Comparison of ENCODE assay signal across 8 cellular contexts in genomic region chr19:47111682-47112165, GRCh38. TPM values are rescaled to one million over a fixed set of nuclear protein-coding genes. Genes with fewer than 3 reads are reported as not detected.
A peak's percentile ranks its signal among the peaks of the same experiment; 100 is the strongest.
DNase-seq lines count a peak whose midpoint lies in the region; ATAC-seq and TF ChIP-seq lines count a peak whose summit lies in the region.

No MANE protein-coding gene starts in this region.

- H3K4me3 Mint-ChIP-seq in natural killer cell treated with Interleukin-12 subunit alpha and Interleukin-12 subunit beta and Interleukin-15 and Interleukin-18, amount 100 ng/mL, for 72 hours, result peak overlapping the region; percentile 98

- peak overlapping the region; percentile 42; the same call in 1 of the 2 replicates for H2AFZ ChIP-seq in KMS-11 (ENCODE audit: low read depth)

- no peak for TF ChIP-seq CTCF in BE2C (IDR thresholded peaks at IDR 0.05; ENCODE audit: low read depth, low read length)
- TF ChIP-seq CTCF in KMS-11 (conservative IDR thresholded peaks at IDR 0.05; ENCODE audit: low read depth, low read length), result no peak
- no peak for TF ChIP-seq CTCF in coronary artery (IDR thresholded peaks at IDR 0.05)

- H3K9me3 Mint-ChIP-seq in natural killer cell treated with Interleukin-12 subunit alpha and Interleukin-12 subunit beta and Interleukin-15 and Interleukin-18, amount 100 ng/mL, for 72 hours, result no peaks in the 10 kb centered on the region

- H3K9me3 ChIP-seq in BE2C, result no peaks in the 10 kb centered on the region

- peak overlapping the region; percentile 89 for H3K4me2 ChIP-seq in KMS-11

- DNase-seq in BE2C (no peak), coronary artery (ENCODE audit: low spot score) (peak; percentile 77), epidermal melanocyte (ENCODE audit: insufficient read length, low spot score) (no peak), NCI-H1694 treated with DMSO at 0.1 percent for 48 hours (lab: John Stamatoyannopoulos, UW) (no peak), NCI-H1694 (lab: John Stamatoyannopoulos, UW) (no peak)
- DNase-seq in natural killer cell treated with Interleukin-12 subunit alpha and Interleukin-12 subunit beta and Interleukin-15 and Interleukin-18, amount 100 ng/mL, for 72 hours (ENCODE audit: low spot score), result no peak
- DNase-seq in activated CD4-positive, CD25-positive, alpha-beta regulatory T cell treated with anti-CD3 and anti-CD28 coated beads, Interleukin-2, amount 50 U/mL, for 72 hours, result no peak

- H3K27me3 ChIP-seq in BE2C (no peaks in the 10 kb centered on the region), KMS-11 (ENCODE audit: insufficient read depth, low read depth) (no peaks in the 10 kb centered on the region)

- H3K36me3 ChIP-seq in BE2C (peaks cover 13% of the 10 kb centered on the region), KMS-11 (ENCODE audit: insufficient read depth) (no peaks in the 10 kb centered on the region)

- peak overlapping the region; percentile 100 for H3K9ac ChIP-seq in KMS-11

- peak overlapping the region; percentile 98 to 100 for H3K27ac Mint-ChIP-seq in natural killer cell treated with Interleukin-12 subunit alpha and Interleukin-12 subunit beta and Interleukin-15 and Interleukin-18, amount 100 ng/mL, for 72 hours

- peak overlapping the region; percentile 100 for H3K27ac ChIP-seq in KMS-11
- H3K27ac ChIP-seq in coronary artery, result peak overlapping the region; percentile 99 to 100

- H3K36me3 Mint-ChIP-seq in natural killer cell treated with Interleukin-12 subunit alpha and Interleukin-12 subunit beta and Interleukin-15 and Interleukin-18, amount 100 ng/mL, for 72 hours, result peaks cover 26% of the 10 kb centered on the region

- H4K20me1 ChIP-seq in KMS-11 (ENCODE audit: insufficient read depth), result no peaks in the 10 kb centered on the region

- no peak for ATAC-seq in natural killer cell treated with Interleukin-12 subunit alpha and Interleukin-12 subunit beta and Interleukin-15 and Interleukin-18, amount 100 ng/mL, for 72 hours

- H3K27me3 Mint-ChIP-seq in natural killer cell treated with Interleukin-12 subunit alpha and Interleukin-12 subunit beta and Interleukin-15 and Interleukin-18, amount 100 ng/mL, for 72 hours, result no peaks in the 10 kb centered on the region

- peaks cover 40% of the 10 kb centered on the region for H3K79me2 ChIP-seq in KMS-11 (ENCODE audit: insufficient read depth, low read depth)

- H3K4me1 ChIP-seq in BE2C, result peaks cover 19% of the 10 kb centered on the region
- peaks cover 24% of the 10 kb centered on the region for H3K4me1 ChIP-seq in KMS-11 (ENCODE audit: low read depth, poor library complexity, severe bottlenecking)

- H3K4me3 ChIP-seq in BE2C (ENCODE audit: low read depth, low read length), result peak overlapping the region; percentile 99
- H3K4me3 ChIP-seq in KMS-11 (IDR thresholded peaks at IDR 0.05; ENCODE audit: insufficient read depth, low read depth, low read length), result no peak overlapping the region
- peak overlapping the region; percentile 87 for H3K4me3 ChIP-seq in coronary artery

- peaks cover 47 to 50% of the 10 kb centered on the region in 2 donors for H3K4me1 Mint-ChIP-seq in natural killer cell treated with Interleukin-12 subunit alpha and Interleukin-12 subunit beta and Interleukin-15 and Interleukin-18, amount 100 ng/mL, for 72 hours (ENCODE audit: low read depth in 2 of 2)

RNA-seq across cellular contexts. Expression of gene ZC3H4, which starts 1.9 kb away (rescaled TPM):
- polyA plus RNA-seq in BE2C (2012; ENCODE audit: insufficient read depth, insufficient read length, low read depth), result 17.5 TPM
- 100 to 1,000 TPM; 150 to 169 TPM for total RNA-seq in natural killer cell treated with Interleukin-12 subunit alpha and Interleukin-12 subunit beta and Interleukin-15 and Interleukin-18, amount 100 ng/mL, for 72 hours

RNA-seq across cellular contexts. Expression of gene SAE1, which starts 18.9 kb away (rescaled TPM):
- 148 TPM for polyA plus RNA-seq in BE2C (2012; ENCODE audit: insufficient read depth, insufficient read length, low read depth)
- total RNA-seq in natural killer cell treated with Interleukin-12 subunit alpha and Interleukin-12 subunit beta and Interleukin-15 and Interleukin-18, amount 100 ng/mL, for 72 hours, result 100 to 1,000 TPM in 1 of 2 donors, 10 to 100 TPM in 1; 95.6 to 158 TPM
